1 cellular context compared by ENCODE assay signal in genomic region chr12:122423258-122424165, GRCh38.
TF ChIP-seq lines count a peak whose summit lies in the region.

No MANE protein-coding gene starts in this region.

TF ChIP-seq in H1, 55 proteins besides CTCF, POLR2A, EP300 and RAD21:
- TF ChIP-seq TCF12 (IDR thresholded peaks at IDR 0.05; ENCODE audit: low read depth, low read length) (no peak), SIN3A (conservative IDR thresholded peaks at IDR 0.05 in 1 of 2, IDR thresholded peaks at IDR 0.05 in 1 of 2; ENCODE audit: low read depth in 1 of 2, low read length in 2 of 2) (0 out of 4 replicates have a peak, but pooled peaks of 1 of the 2 experiments have one; percentile 40), GABPA (IDR thresholded peaks at IDR 0.05; ENCODE audit: borderline replicate concordance, insufficient read depth, low read length) (peak; percentile 24; the same call in 1 of the 2 replicates), TAF7 (optimal IDR thresholded peaks at IDR 0.05; ENCODE audit: borderline replicate concordance, low read depth, low read length) (peak; percentile 17), CHD2 (IDR thresholded peaks at IDR 0.05; ENCODE audit: low read length) (no peak), KDM4A (IDR thresholded peaks at IDR 0.05; ENCODE audit: low read depth, low read length, severe bottlenecking) (peak; percentile 1), TAF1 (IDR thresholded peaks at IDR 0.05; ENCODE audit: low read depth, low read length) (0 out of 2 replicates have a peak, but pooled peaks have one; percentile 56), CHD1 (IDR thresholded peaks at IDR 0.05; ENCODE audit: low read depth, low read length) (no peak), BACH1 (IDR thresholded peaks at IDR 0.05; ENCODE audit: low read length) (no peak), CREB1 (IDR thresholded peaks at IDR 0.05) (no peak), SP1 (IDR thresholded peaks at IDR 0.05; ENCODE audit: low read depth, low read length) (0 out of 2 replicates have a peak, but pooled peaks have one; percentile 30), CTBP2 (IDR thresholded peaks at IDR 0.05; ENCODE audit: borderline replicate concordance, insufficient read depth, insufficient read length, low read length) (no peak)
TF ChIP-seq in H1: peak in this region for 6.
